Comparison of ENCODE assay signal across 28 cellular contexts in the genomic region with DNA sequence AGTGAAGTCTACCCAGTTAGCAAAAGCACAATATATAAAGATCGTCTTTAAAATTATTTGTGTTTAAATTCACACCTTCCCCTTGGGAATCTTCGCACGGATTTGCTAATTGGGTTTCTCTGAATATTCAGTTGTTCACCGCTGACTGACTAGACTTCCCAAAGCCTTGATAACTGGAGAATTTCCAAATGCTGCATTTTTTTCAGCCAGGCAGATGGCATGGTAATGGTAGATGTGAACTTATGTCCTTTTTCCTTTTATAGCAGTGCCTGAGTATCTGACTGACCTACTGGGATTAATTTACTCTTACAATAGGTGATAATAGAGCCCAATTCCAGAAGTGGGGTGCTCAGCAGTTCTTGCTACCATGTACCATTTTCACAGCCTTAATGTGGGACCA.
"Had no signal": no experiment of that assay in that cellular context is flagged by ENCODE, and none has a peak within 500 bp of the region (broad histone marks: within the 10 kb centered on the region; RNA-seq: fewer than 3 reads in every experiment).

No MANE protein-coding gene starts in this region.

- ATAC-seq: activated CD4-positive, alpha-beta T cell treated with anti-CD3 and anti-CD28 coated beads for 36 hours; activated CD8-positive, alpha-beta memory T cell treated with anti-CD3 and anti-CD28 coated beads, Interleukin-2, amount 10 ng/mL, durations not matched to agents 7 days and 5 days; activated CD8-positive, alpha-beta T cell treated with anti-CD3 and anti-CD28 coated beads, Interleukin-2, amount 10 ng/mL, durations not matched to agents 7 days and 5 days; activated T-cell treated with anti-CD3 and anti-CD28 coated beads, Interleukin-2, amount 50 U/mL, for 72 hours; esophagus mucosa; T-helper 17 cell had no signal

- H3K36me3 ChIP-seq: brain microvascular endothelial cell, colonic mucosa had no signal

- H3K27ac ChIP-seq: brain microvascular endothelial cell, colonic mucosa had no signal

- H3K4me3 ChIP-seq: colonic mucosa had no signal

- H3K27me3 ChIP-seq: brain microvascular endothelial cell, colonic mucosa had no signal

- H3K9me3 ChIP-seq: colonic mucosa had no signal

- FAIRE-seq: astrocyte, bronchial epithelial cell, frontal cortex had no signal

- DNase-seq: activated CD4-positive, alpha-beta memory T cell treated with anti-CD3 and anti-CD28 coated beads for 36 hours; activated CD4-positive, alpha-beta T cell treated with anti-CD3 and anti-CD28 coated beads for 36 hours; activated CD4-positive, alpha-beta T cell treated with anti-CD3 and anti-CD28 coated beads, Interleukin-2, amount 10 ng/mL, durations not matched to agents 24 days and 14 days; activated CD4-positive, CD25-positive, alpha-beta regulatory T cell; activated CD4-positive, CD25-positive, alpha-beta regulatory T cell treated with anti-CD3 and anti-CD28 coated beads, Interleukin-2, amount 50 U/mL, for 72 hours; activated CD8-positive, alpha-beta memory T cell treated with anti-CD3 and anti-CD28 coated beads, Interleukin-2, amount 10 ng/mL, durations not matched to agents 7 days and 5 days; activated CD8-positive, alpha-beta memory T cell treated with anti-CD3 and anti-CD28 coated beads, Interleukin-2, amount 50 U/mL, for 4 hours; activated CD8-positive, alpha-beta T cell treated with anti-CD3 and anti-CD28 coated beads, Interleukin-2, amount 10 ng/mL, durations not matched to agents 7 days and 5 days; activated effector memory CD4-positive, alpha-beta T cell treated with Interleukin-2 at 50 U/mL for 16 hours; activated gamma-delta T cell treated with Interleukin-2 at 50 U/mL for 16 hours; activated naive CD4-positive, alpha-beta T cell treated with anti-CD3 and anti-CD28 coated beads, Interleukin-2, amount 50 U/mL, for 16 hours; activated naive CD4-positive, alpha-beta T cell treated with Interleukin-2 at 50 U/mL for 16 hours; activated T-cell treated with anti-CD3 and anti-CD28 coated beads, Interleukin-2, amount 50 U/mL, for 24 hours; activated T-cell treated with anti-CD3 and anti-CD28 coated beads, Interleukin-2, amount 50 U/mL, for 72 hours; amniotic stem cell; anterior cingulate cortex; brain microvascular endothelial cell; colonic mucosa; effector CD8-positive, alpha-beta T cell; foreskin fibroblast; head of caudate nucleus; hippocampal formation; T-helper 17 cell; T1000 had no signal

- H3K4me1 ChIP-seq: colonic mucosa had no signal
